ENCODE assay signal across 26 cellular contexts in genomic region chr13:42926043-42926442, GRCh38.
"Had no signal": no experiment of that assay in that cellular context is flagged by ENCODE, and none has a peak within 500 bp of the region (broad histone marks: within the 10 kb centered on the region; RNA-seq: fewer than 3 reads in every experiment).

No MANE protein-coding gene starts in this region.

- H3K27ac ChIP-seq: lower lobe of right lung, neutrophil, parathyroid adenoma, right lobe of liver, suprapubic skin, transverse colon, upper lobe of right lung, vagina had no signal

- H3K9me3 ChIP-seq: lower lobe of right lung, neutrophil, right lobe of liver, suprapubic skin, transverse colon, upper lobe of right lung, vagina had no signal

- H3K36me3 ChIP-seq: neutrophil, right lobe of liver, vagina had no signal

- H3K4me1 ChIP-seq: lower lobe of right lung, parathyroid adenoma, right lobe of liver, suprapubic skin, upper lobe of right lung, vagina had no signal

- ATAC-seq: effector memory CD8-positive, alpha-beta T cell; left ventricle myocardium superior; lower lobe of right lung; natural killer cell treated with Interleukin-12 subunit alpha and Interleukin-12 subunit beta and Interleukin-15 and Interleukin-18, amount 100 ng/mL, for 72 hours; right lobe of liver; stimulated activated naive CD8-positive, alpha-beta T cell treated with anti-CD3 and anti-CD28 coated beads, Interleukin-15, amount 100 ng/mL, for 72 hours; upper lobe of right lung had no signal

- H3K9me3 Mint-ChIP-seq: dendritic cell treated with granulocyte-macrophage colony-stimulating factor and Interleukin-4, amounts not matched to agents 40 ng/mL and 50 ng/mL, for 4 days; effector memory CD8-positive, alpha-beta T cell; immature natural killer cell; memory B cell; natural killer cell treated with Interleukin-12 subunit alpha and Interleukin-12 subunit beta and Interleukin-15 and Interleukin-18, amount 100 ng/mL, for 72 hours; stimulated activated naive CD8-positive, alpha-beta T cell treated with anti-CD3 and anti-CD28 coated beads, Interleukin-15, amount 100 ng/mL, for 72 hours had no signal

- DNase-seq: effector memory CD8-positive, alpha-beta T cell; erythroblast; hypothalamus; immature natural killer cell; islet precursor cell; kidney glomerular epithelial cell; left ventricle myocardium superior; lower lobe of right lung; naive B cell; right lobe of liver; small intestine; stimulated activated CD4-positive, alpha-beta T cell treated with anti-CD3 and anti-CD28 coated beads, Interleukin-15, amount 100 ng/mL, for 24 hours; stimulated activated CD4-positive, alpha-beta T cell treated with anti-CD3 and anti-CD28 coated beads, Interleukin-2, amount 100 ng/mL, for 48 hours; stimulated activated naive CD4-positive, alpha-beta T cell; stimulated activated naive CD8-positive, alpha-beta T cell treated with anti-CD3 and anti-CD28 coated beads, Interleukin-15, amount 100 ng/mL, for 72 hours; transverse colon; upper lobe of right lung had no signal

- H3K4me3 ChIP-seq: lower lobe of right lung, right lobe of liver, suprapubic skin, transverse colon, upper lobe of right lung, vagina had no signal

- H3K27me3 Mint-ChIP-seq: dendritic cell treated with granulocyte-macrophage colony-stimulating factor and Interleukin-4, amounts not matched to agents 40 ng/mL and 50 ng/mL, for 4 days; effector memory CD8-positive, alpha-beta T cell; memory B cell; naive B cell; natural killer cell treated with Interleukin-12 subunit alpha and Interleukin-12 subunit beta and Interleukin-15 and Interleukin-18, amount 100 ng/mL, for 72 hours; progenitor cell of endocrine pancreas; stimulated activated naive CD8-positive, alpha-beta T cell treated with anti-CD3 and anti-CD28 coated beads, Interleukin-15, amount 100 ng/mL, for 72 hours had no signal

- H3K4me1 Mint-ChIP-seq: memory B cell; neural crest cell; stimulated activated naive CD8-positive, alpha-beta T cell treated with anti-CD3 and anti-CD28 coated beads, Interleukin-15, amount 100 ng/mL, for 72 hours had no signal

- H3K4me3 Mint-ChIP-seq: dendritic cell treated with granulocyte-macrophage colony-stimulating factor and Interleukin-4, amounts not matched to agents 40 ng/mL and 50 ng/mL, for 4 days; effector memory CD8-positive, alpha-beta T cell; immature natural killer cell; memory B cell; naive B cell; natural killer cell treated with Interleukin-12 subunit alpha and Interleukin-12 subunit beta and Interleukin-15 and Interleukin-18, amount 100 ng/mL, for 72 hours; neural crest cell; stimulated activated naive CD8-positive, alpha-beta T cell treated with anti-CD3 and anti-CD28 coated beads, Interleukin-15, amount 100 ng/mL, for 72 hours had no signal

- H3K27ac Mint-ChIP-seq: dendritic cell treated with granulocyte-macrophage colony-stimulating factor and Interleukin-4, amounts not matched to agents 40 ng/mL and 50 ng/mL, for 4 days; memory B cell; natural killer cell treated with Interleukin-12 subunit alpha and Interleukin-12 subunit beta and Interleukin-15 and Interleukin-18, amount 100 ng/mL, for 72 hours; progenitor cell of endocrine pancreas had no signal

- H3K27me3 ChIP-seq: neutrophil, right lobe of liver, suprapubic skin, transverse colon, upper lobe of right lung, vagina had no signal
